In genomic region chr13:27442071-27442647, GRCh38 we compare ENCODE assay signal across 11 cellular contexts. TPM values are rescaled to one million over a fixed set of nuclear protein-coding genes. Genes with fewer than 3 reads are reported as not detected.
DNase-seq lines count a peak whose midpoint lies in the region; ATAC-seq, FAIRE-seq and TF ChIP-seq lines count a peak whose summit lies in the region.
"Had no signal": no experiment of that assay in that cellular context is flagged by ENCODE, and none has a peak within 500 bp of the region (broad histone marks: within the 10 kb centered on the region; RNA-seq: fewer than 3 reads in every experiment).

No MANE protein-coding gene starts in this region.

- H3K4me3 ChIP-seq in duodenal mucosa (ENCODE audit: low read depth in 1 of 2, low read length in 2 of 2): peak overlapping the region; percentile 9 to 48
- H3K4me3 ChIP-seq in spleen: peak overlapping the region in 1 of 8 donors; percentile 11
- H3K4me3 ChIP-seq: breast epithelium had no signal

- intact Hi-C loops in spleen (cut with DNase I; ENCODE audit: low total_unique reads): no loop called here
- intact Hi-C loops in posterior cingulate gyrus (cut with DNase I): no loop called here

- no peaks in the 10 kb centered on the region for H3K9me3 ChIP-seq in duodenal mucosa (ENCODE audit: control insufficient read depth in 1 of 2, low read length in 2 of 2)
- H3K9me3 ChIP-seq in spleen: no peaks in the 10 kb centered on the region
- H3K9me3 ChIP-seq: breast epithelium had no signal

- TF ChIP-seq POLR2A in GM12891 (IDR thresholded peaks at IDR 0.05; ENCODE audit: low read depth, low read length) (no peak), spleen (IDR thresholded peaks at IDR 0.05) (no peak)

- POLR2A ChIA-PET in T-cell (lab: Charles Lee): interaction anchor here in 1 of 2 donors (1.0 kb wide), 1 partner anchor 16 kb away, joined by 4 read pairs; no protein-coding TSS in a partner anchor

- TF ChIP-seq CTCF in spleen (IDR thresholded peaks at IDR 0.05 in 8 of 11, conservative IDR thresholded peaks at IDR 0.05 in 3 of 11): no peak

- H3K4me1 ChIP-seq in duodenal mucosa (ENCODE audit: control insufficient read depth in 1 of 2, insufficient read depth in 2 of 2, low read length in 2 of 2): peaks cover 33 to 36% of the 10 kb centered on the region in 2 donors
- peaks cover 1 to 66% (median 37%) of the 10 kb centered on the region in 6 donors for H3K4me1 ChIP-seq in spleen
- H3K4me1 ChIP-seq: breast epithelium had no signal

- CTCF ChIA-PET in T-cell (lab: Charles Lee): interaction anchor here (0.6 to 4.5 kb wide), 4 partner anchors 13 to 37 kb away, joined by 4 to 29 read pairs (median 16); partner anchors contain the start of gene GTF3A (in 1 of the 2)

- peak overlapping the region; percentile 80 to 95 for H3K27ac Mint-ChIP-seq in T-cell

- H3K27me3 ChIP-seq in duodenal mucosa (ENCODE audit: control insufficient read depth in 1 of 2, insufficient read depth in 2 of 2, low read length in 2 of 2) (no peaks in the 10 kb centered on the region), spleen (replicated peaks in 1 of 7) (no peaks in the 10 kb centered on the region)
- H3K27me3 ChIP-seq: breast epithelium had no signal

- no peaks in the 10 kb centered on the region for H3K9me3 Mint-ChIP-seq in T-cell

- peak overlapping the region; percentile 50 to 73 (median 68) for H3K4me3 Mint-ChIP-seq in T-cell

- H3K27me3 Mint-ChIP-seq in T-cell: no peaks in the 10 kb centered on the region

- ATAC-seq in T-cell (replicated peaks in 1 of 4) (peak; percentile 44 to 76 (median 62)), HG03175 (IDR thresholded peaks at IDR 0.05; ENCODE audit: unreplicated experiment) (no peak)

- H3K36me3 ChIP-seq in duodenal mucosa (ENCODE audit: control insufficient read depth in 1 of 2, insufficient read depth in 2 of 2, low read length in 2 of 2) (peaks cover 7 to 25% of the 10 kb centered on the region in 2 donors), spleen (peaks cover 0 to 74% (median 20%) of the 10 kb centered on the region in 6 donors)
- H3K36me3 ChIP-seq: breast epithelium had no signal

- no peak overlapping the region for H3K27ac ChIP-seq in duodenal mucosa (ENCODE audit: low read depth, low read length)
- peak overlapping the region in 5 of 8 donors; percentile 7 to 62 (median 24) for H3K27ac ChIP-seq in spleen

- WGBS in spleen, 5 donors: 37 to 79% (median 55%) methylated on average over 15 of the region's 15 CpGs

- H3K9ac ChIP-seq in duodenal mucosa (ENCODE audit: low read depth in 1 of 2, low read length in 2 of 2): peak overlapping the region in 1 of 2 donors; percentile 12

- peaks cover 51% of the 10 kb centered on the region for H3K36me3 Mint-ChIP-seq in T-cell

- peaks cover 66 to 77% (median 72%) of the 10 kb centered on the region in 3 donors for H3K4me1 Mint-ChIP-seq in T-cell

- DNase-seq in GM12891 (ENCODE audit: insufficient read length, low spot score): no peak
- peak in 23 of 34 experiments; percentile 15 to 55 (median 35) for DNase-seq in T-cell
- no peak for DNase-seq in spleen
- DNase-seq in posterior cingulate gyrus: no peak
- DNase-seq in DMS53 (lab: John Stamatoyannopoulos, UW): no peak
- no peak for DNase-seq in activated CD4-positive, CD25-positive, alpha-beta regulatory T cell (lab: John Stamatoyannopoulos, UW)

- FAIRE-seq in GM12891 (lab: Jason Lieb, UNC): peak; percentile 31
- FAIRE-seq: frontal cortex, G401.6 had no signal

TF ChIP-seq in GM12891, 5 proteins besides CTCF, POLR2A, EP300 and RAD21:
- TF ChIP-seq POU2F2 (IDR thresholded peaks at IDR 0.05; ENCODE audit: low read depth, low read length) (no peak), SPI1 (IDR thresholded peaks at IDR 0.05; ENCODE audit: low read depth, low read length) (no peak), TAF1 (IDR thresholded peaks at IDR 0.05; ENCODE audit: low read depth, low read length) (no peak), POLR2AphosphoS5 (IDR thresholded peaks at IDR 0.05; ENCODE audit: low read depth, low read length) (no peak), PAX5 (IDR thresholded peaks at IDR 0.05; ENCODE audit: insufficient read depth, low read length, severe bottlenecking) (no peak)

RNA-seq across cellular contexts. Expression of gene MTIF3, which starts 8.2 kb away (rescaled TPM):
- 39.7 TPM for polyA plus RNA-seq in GM12891 (2012; ENCODE audit: low read depth, missing spikeins)
- total RNA-seq in T-cell (10 to 100 TPM; 45.4 to 74.1 (median 61.4) TPM), spleen (10 to 100 TPM; 38.1 to 92.1 (median 46.8) TPM)
- 10 to 100 TPM; 73.7 to 95.2 (median 79.6) TPM for polyA plus RNA-seq in spleen

RNA-seq across cellular contexts. Expression of gene GTF3A, which starts 17.7 kb away (rescaled TPM):
- 119 TPM for polyA plus RNA-seq in GM12891 (2012; ENCODE audit: low read depth, missing spikeins)
- total RNA-seq in T-cell: 100 to 1,000 TPM; 144 to 266 (median 229) TPM
- total RNA-seq in spleen: 100 to 1,000 TPM in 6 of 7 donors, 10 to 100 TPM in 1; 90.7 to 149 (median 105) TPM
- 100 to 1,000 TPM; 230 to 275 (median 267) TPM for polyA plus RNA-seq in spleen

Comparison
In these comparisons a context has a peak if more than half of its experiments do, and no peak if none do; other contexts are left out.
1. DNase-seq: peak in T-cell (23 of 34); none in GM12891 (single experiment), spleen (single experiment), posterior cingulate gyrus (0 of 10), DMS53 (single experiment) and activated CD4-positive, CD25-positive, alpha-beta regulatory T cell (0 of 4).